Comparison of ENCODE assay signal across 10 cellular contexts in genomic region chr21:42232176-42232825, GRCh38. TPM values are rescaled to one million over a fixed set of nuclear protein-coding genes. Genes with fewer than 3 reads are reported as not detected.
DNase-seq lines count a peak whose midpoint lies in the region; ATAC-seq and TF ChIP-seq lines count a peak whose summit lies in the region.
"Had no signal": no experiment of that assay in that cellular context is flagged by ENCODE, and none has a peak within 500 bp of the region (broad histone marks: within the 10 kb centered on the region; RNA-seq: fewer than 3 reads in every experiment).

No MANE protein-coding gene starts in this region.

- H3K27ac Mint-ChIP-seq in CD4-positive, alpha-beta memory T cell: peak overlapping the region; percentile 93 to 99 (median 97)
- peak overlapping the region; percentile 86 for H3K27ac Mint-ChIP-seq in activated naive CD8-positive, alpha-beta T cell
- peak overlapping the region; percentile 75 to 92 for H3K27ac Mint-ChIP-seq in natural killer cell treated with Interleukin-12 subunit alpha and Interleukin-12 subunit beta and Interleukin-15 and Interleukin-18, amount 100 ng/mL, for 72 hours

- no peaks in the 10 kb centered on the region for H3K79me2 ChIP-seq in KMS-11 (ENCODE audit: insufficient read depth, low read depth)

- H3K4me3 ChIP-seq in CD4-positive, alpha-beta memory T cell (ENCODE audit: low read length in 2 of 2): no peak overlapping the region
- H3K4me3 ChIP-seq in KMS-11 (IDR thresholded peaks at IDR 0.05; ENCODE audit: insufficient read depth, low read depth, low read length): no peak overlapping the region

- no peak for TF ChIP-seq CTCF in KMS-11 (conservative IDR thresholded peaks at IDR 0.05; ENCODE audit: low read depth, low read length)

- intact Hi-C loops in CD4-positive, alpha-beta memory T cell (cut with micrococcal nuclease): loop anchor here (10.0 kb wide), 1 partner anchor 172 kb away; the partner anchor contains the start of gene UBASH3A

- POLR2A ChIA-PET in CD4-positive, alpha-beta memory T cell (lab: Charles Lee; ENCODE audit: partially characterized antibody): interaction anchor here (0.6 to 3.2 kb wide), 3 partner anchors 12 to 44 kb away, joined by 3 to 42 read pairs (median 3); no protein-coding TSS in a partner anchor

- H3K4me2 ChIP-seq in KMS-11: peak overlapping the region; percentile 98; the same call in 1 of the 2 replicates

- no peaks in the 10 kb centered on the region for H3K27me3 ChIP-seq in CD4-positive, alpha-beta memory T cell (ENCODE audit: insufficient read depth, low read length)
- H3K27me3 ChIP-seq in KMS-11 (ENCODE audit: insufficient read depth, low read depth): no peaks in the 10 kb centered on the region

- peaks cover 8 to 10% of the 10 kb centered on the region in 2 donors for H3K36me3 Mint-ChIP-seq in CD4-positive, alpha-beta memory T cell
- H3K36me3 Mint-ChIP-seq in activated naive CD8-positive, alpha-beta T cell: peaks cover 9% of the 10 kb centered on the region
- no peaks in the 10 kb centered on the region for H3K36me3 Mint-ChIP-seq in natural killer cell treated with Interleukin-12 subunit alpha and Interleukin-12 subunit beta and Interleukin-15 and Interleukin-18, amount 100 ng/mL, for 72 hours

- ATAC-seq in natural killer cell treated with Interleukin-12 subunit alpha and Interleukin-12 subunit beta and Interleukin-15 and Interleukin-18, amount 100 ng/mL, for 72 hours: no peak
- ATAC-seq in HG02571 (IDR thresholded peaks at IDR 0.05; ENCODE audit: unreplicated experiment): no peak
- ATAC-seq: activated CD4-positive, CD25-positive, alpha-beta regulatory T cell treated with anti-CD3 and anti-CD28 coated beads, Interleukin-2, amount 50 U/mL, for 24 hours had no signal

- peaks cover 62 to 99% (median 88%) of the 10 kb centered on the region in 4 donors for H3K4me1 Mint-ChIP-seq in CD4-positive, alpha-beta memory T cell
- peaks cover 94% of the 10 kb centered on the region for H3K4me1 Mint-ChIP-seq in activated naive CD8-positive, alpha-beta T cell (ENCODE audit: low read depth)
- peaks cover 49 to 58% of the 10 kb centered on the region in 2 donors for H3K4me1 Mint-ChIP-seq in natural killer cell treated with Interleukin-12 subunit alpha and Interleukin-12 subunit beta and Interleukin-15 and Interleukin-18, amount 100 ng/mL, for 72 hours (ENCODE audit: low read depth in 2 of 2)

- H4K20me1 ChIP-seq in KMS-11 (ENCODE audit: insufficient read depth): no peaks in the 10 kb centered on the region

- H3K9me3 ChIP-seq in CD4-positive, alpha-beta memory T cell (ENCODE audit: control insufficient read depth in 1 of 2, low read length in 2 of 2): no peaks in the 10 kb centered on the region

- peak overlapping the region; percentile 96 for H3K27ac ChIP-seq in CD4-positive, alpha-beta memory T cell (ENCODE audit: low read depth, low read length)
- peak overlapping the region; percentile 96 for H3K27ac ChIP-seq in KMS-11

- peak overlapping the region; percentile 87; the same call in 1 of the 2 replicates for H3K9ac ChIP-seq in KMS-11

- peak overlapping the region; percentile 12 to 85 (median 76) for H3K4me3 Mint-ChIP-seq in CD4-positive, alpha-beta memory T cell
- peak overlapping the region; percentile 74 for H3K4me3 Mint-ChIP-seq in activated naive CD8-positive, alpha-beta T cell
- peak overlapping the region; percentile 81 for H3K4me3 Mint-ChIP-seq in natural killer cell treated with Interleukin-12 subunit alpha and Interleukin-12 subunit beta and Interleukin-15 and Interleukin-18, amount 100 ng/mL, for 72 hours

- no peaks in the 10 kb centered on the region for H3K36me3 ChIP-seq in CD4-positive, alpha-beta memory T cell (ENCODE audit: insufficient read depth, low read length)
- no peaks in the 10 kb centered on the region for H3K36me3 ChIP-seq in KMS-11 (ENCODE audit: insufficient read depth)

- peaks cover 96% of the 10 kb centered on the region for H3K4me1 ChIP-seq in CD4-positive, alpha-beta memory T cell (ENCODE audit: insufficient read depth, low read length)
- H3K4me1 ChIP-seq in KMS-11 (ENCODE audit: low read depth, poor library complexity, severe bottlenecking): peaks cover 96% of the 10 kb centered on the region

- CTCF ChIA-PET in CD4-positive, alpha-beta memory T cell (lab: Charles Lee; ENCODE audit: partially characterized antibody): interaction anchor here (2.0 to 2.8 kb wide), 3 partner anchors 12 to 47 kb away, joined by 5 to 19 read pairs (median 14); partner anchors contain the start of gene ABCG1

- H3K27me3 Mint-ChIP-seq in CD4-positive, alpha-beta memory T cell: no peaks in the 10 kb centered on the region
- H3K27me3 Mint-ChIP-seq in activated naive CD8-positive, alpha-beta T cell: no peaks in the 10 kb centered on the region
- H3K27me3 Mint-ChIP-seq in natural killer cell treated with Interleukin-12 subunit alpha and Interleukin-12 subunit beta and Interleukin-15 and Interleukin-18, amount 100 ng/mL, for 72 hours: peaks cover 0 to 5% of the 10 kb centered on the region in 2 donors

- peak in 1 of 5 donors; percentile 19 for DNase-seq in CD4-positive, alpha-beta memory T cell
- no peak for DNase-seq in natural killer cell treated with Interleukin-12 subunit alpha and Interleukin-12 subunit beta and Interleukin-15 and Interleukin-18, amount 100 ng/mL, for 72 hours (ENCODE audit: low spot score)
- DNase-seq in cerebellar cortex (ENCODE audit: low spot score): no peak
- no peak for DNase-seq in SHP77 treated with DMSO at 0.1 percent for 48 hours (lab: John Stamatoyannopoulos, UW)
- no peak for DNase-seq in NCI-H774 (lab: John Stamatoyannopoulos, UW)
- DNase-seq: NCI-H524 treated with DMSO at 0.1 percent for 48 hours had no signal

- H2AFZ ChIP-seq in KMS-11 (ENCODE audit: low read depth): no peak overlapping the region

- no peaks in the 10 kb centered on the region for H3K9me3 Mint-ChIP-seq in CD4-positive, alpha-beta memory T cell
- no peaks in the 10 kb centered on the region for H3K9me3 Mint-ChIP-seq in activated naive CD8-positive, alpha-beta T cell (ENCODE audit: low read depth)
- peaks cover 4% of the 10 kb centered on the region for H3K9me3 Mint-ChIP-seq in natural killer cell treated with Interleukin-12 subunit alpha and Interleukin-12 subunit beta and Interleukin-15 and Interleukin-18, amount 100 ng/mL, for 72 hours

RNA-seq across cellular contexts. Expression of gene ABCG1, which starts 13.4 kb away (rescaled TPM):
- 1 to 10 TPM; 1.5 to 2.0 TPM for total RNA-seq in CD4-positive, alpha-beta memory T cell
- polyA plus RNA-seq in CD4-positive, alpha-beta memory T cell: 10 to 100 TPM; 17.0 to 19.6 TPM
- 1 to 10 TPM; 3.1 to 3.5 TPM for total RNA-seq in natural killer cell treated with Interleukin-12 subunit alpha and Interleukin-12 subunit beta and Interleukin-15 and Interleukin-18, amount 100 ng/mL, for 72 hours
